27 cellular contexts compared by ENCODE assay signal in the genomic region with DNA sequence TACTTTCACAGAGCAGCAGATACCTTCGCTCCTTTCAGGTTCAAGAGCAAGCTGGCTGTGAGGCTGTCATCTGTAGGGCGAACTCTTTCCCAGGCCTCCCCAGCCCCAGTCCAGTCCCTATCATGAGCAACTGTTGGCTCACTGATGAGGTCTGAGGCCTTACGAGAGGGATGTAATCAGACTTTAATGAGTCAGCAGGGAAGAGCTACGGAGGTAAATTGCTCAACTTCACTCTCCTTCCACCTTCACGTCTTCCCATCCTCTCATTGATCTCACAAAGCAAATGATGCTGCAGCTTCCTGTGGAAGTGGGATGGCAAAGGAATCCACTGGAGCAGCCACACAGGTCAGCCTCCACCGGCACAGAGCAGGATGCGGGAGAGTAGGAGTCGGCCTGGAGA.
DNase-seq lines count a peak whose midpoint lies in the region; ATAC-seq and TF ChIP-seq lines count a peak whose summit lies in the region.
"Had no signal": no experiment of that assay in that cellular context is flagged by ENCODE, and none has a peak within 500 bp of the region (broad histone marks: within the 10 kb centered on the region; RNA-seq: fewer than 3 reads in every experiment).

No MANE protein-coding gene starts in this region.

- H3K27ac ChIP-seq in breast epithelium (no peak overlapping the region), brain microvascular endothelial cell (no peak overlapping the region)
- H3K27ac ChIP-seq: BLaER1 treated with 17β-estradiol and CSF1 and Interleukin-3, amounts not matched to agents 10 nM and 100 nM; KMS-11; SJSA1; transverse colon; VCaP had no signal

- no peak for ATAC-seq in WTC11
- no peak for ATAC-seq in HG02981 (IDR thresholded peaks at IDR 0.05; ENCODE audit: unreplicated experiment)
- ATAC-seq: left cardiac atrium, natural killer cell had no signal

- H3K27me3 ChIP-seq in breast epithelium: no peaks in the 10 kb centered on the region
- no peaks in the 10 kb centered on the region for H3K27me3 ChIP-seq in brain microvascular endothelial cell (replicated peaks)
- H3K27me3 ChIP-seq: BLaER1 treated with 17β-estradiol and CSF1 and Interleukin-3, amounts not matched to agents 10 nM and 100 nM; SJSA1 had no signal

- H3K4me3 ChIP-seq in breast epithelium (no peak overlapping the region), fibroblast of the aortic adventitia (ENCODE audit: low read depth, low read length) (no peak overlapping the region), brain microvascular endothelial cell (ENCODE audit: low read depth, low read length) (no peak overlapping the region)
- H3K4me3 ChIP-seq: BLaER1 treated with 17β-estradiol and CSF1 and Interleukin-3, amounts not matched to agents 10 nM and 100 nM; SJSA1; transverse colon had no signal

- H3K36me3 ChIP-seq in breast epithelium (no peaks in the 10 kb centered on the region), brain microvascular endothelial cell (replicated peaks) (no peaks in the 10 kb centered on the region)
- H3K36me3 ChIP-seq: BLaER1 treated with 17β-estradiol and CSF1 and Interleukin-3, amounts not matched to agents 10 nM and 100 nM; SJSA1; transverse colon had no signal

- in situ Hi-C loops in brain microvascular endothelial cell (cut with HindIII; ENCODE audit: low pct_ligation_motif_present, low sequenced_read_pairs) (no loop called here), GM13976 (cut with MboI; ENCODE audit: low sequenced_read_pairs, unreplicated experiment) (no loop called here)

- H3K36me3 Mint-ChIP-seq in MCF 10A (ENCODE audit: insufficient read depth, unreplicated experiment) (no peaks in the 10 kb centered on the region), WTC11 (no peaks in the 10 kb centered on the region)
- H3K36me3 Mint-ChIP-seq: natural killer cell had no signal

- intact Hi-C loops in MCF 10A (cut with micrococcal nuclease) (no loop called here), breast epithelium (cut with DNase I; ENCODE audit: low total_unique reads) (no loop called here)

- H3K4me1 Mint-ChIP-seq in MCF 10A (ENCODE audit: insufficient read depth, unreplicated experiment): no peaks in the 10 kb centered on the region
- peaks cover 12% of the 10 kb centered on the region for H3K4me1 Mint-ChIP-seq in WTC11
- H3K4me1 Mint-ChIP-seq: natural killer cell had no signal

- H3K4me3 Mint-ChIP-seq in MCF 10A (ENCODE audit: unreplicated experiment) (no peak overlapping the region), WTC11 (no peak overlapping the region)
- H3K4me3 Mint-ChIP-seq: H9; natural killer cell; stimulated activated naive CD8-positive, alpha-beta T cell treated with anti-CD3 and anti-CD28 coated beads, Interleukin-15, Interleukin-2, amounts not matched to agents 100 ng/mL and 50 ng/mL, for 24 hours; T-helper 1 cell treated with Interleukin-12 subunit alpha and Interleukin-12 subunit beta and Interleukin-4 antibody, amounts not matched to agents 30 μg/mL and 1 μg/mL, for 36 hours had no signal

- CTCF ChIA-PET in MCF 10A (lab: Yijun Ruan, JAX): interaction anchor here (0.5 to 0.9 kb wide), 2 partner anchors 39 to 348 kb away, joined by 3 to 4 read pairs; no protein-coding TSS in a partner anchor
- CTCF ChIA-PET in WTC11 (lab: Charles Lee): no interaction called here

- TF ChIP-seq CTCF in MCF 10A (IDR thresholded peaks at IDR 0.05; ENCODE audit: unreplicated experiment) (no peak), breast epithelium (IDR thresholded peaks at IDR 0.05) (no peak), WTC11 (IDR thresholded peaks at IDR 0.05) (no peak), fibroblast of the aortic adventitia (IDR thresholded peaks at IDR 0.05; ENCODE audit: insufficient read depth, low read length) (no peak), brain microvascular endothelial cell (IDR thresholded peaks at IDR 0.05; ENCODE audit: low read depth, low read length, missing control alignments) (no peak), GM13976 (IDR thresholded peaks at IDR 0.05; ENCODE audit: borderline replicate concordance, control extremely low read depth, extremely low read depth, insufficient read depth, missing control alignments) (no peak)

- H3K27me3 Mint-ChIP-seq in MCF 10A (ENCODE audit: insufficient read depth, unreplicated experiment): no peaks in the 10 kb centered on the region
- H3K27me3 Mint-ChIP-seq in WTC11 (ENCODE audit: low read depth): peaks cover 14% of the 10 kb centered on the region

- no TSS peak for BruUV-seq in MCF 10A (replicated peaks; lab: Mats Ljungman, UMichigan)

- POLR2A ChIA-PET in MCF 10A (lab: Yijun Ruan, JAX): interaction anchor here (0.6 to 1.1 kb wide), 2 partner anchors 40 to 110 kb away, joined by 3 read pairs; no protein-coding TSS in a partner anchor
- POLR2A ChIA-PET in WTC11 (lab: Charles Lee): no interaction called here

- no peaks in the 10 kb centered on the region for H3K9me3 Mint-ChIP-seq in MCF 10A (ENCODE audit: unreplicated experiment)
- 0 out of 2 replicates have a peak, but pooled peaks cover 3% of the 10 kb centered on the region for H3K9me3 Mint-ChIP-seq in WTC11
- H3K9me3 Mint-ChIP-seq: H9; natural killer cell; stimulated activated naive CD8-positive, alpha-beta T cell treated with anti-CD3 and anti-CD28 coated beads, Interleukin-15, Interleukin-2, amounts not matched to agents 100 ng/mL and 50 ng/mL, for 24 hours; T-helper 1 cell treated with Interleukin-12 subunit alpha and Interleukin-12 subunit beta and Interleukin-4 antibody, amounts not matched to agents 30 μg/mL and 1 μg/mL, for 36 hours had no signal

- H3K27ac Mint-ChIP-seq in MCF 10A (ENCODE audit: low read depth, unreplicated experiment) (no peak overlapping the region), WTC11 (peak overlapping the region; percentile 62; the same call in 1 of the 2 replicates)
- H3K27ac Mint-ChIP-seq: H9; natural killer cell; stimulated activated naive CD8-positive, alpha-beta T cell treated with anti-CD3 and anti-CD28 coated beads, Interleukin-15, Interleukin-2, amounts not matched to agents 100 ng/mL and 50 ng/mL, for 24 hours; T-helper 1 cell treated with Interleukin-12 subunit alpha and Interleukin-12 subunit beta and Interleukin-4 antibody, amounts not matched to agents 30 μg/mL and 1 μg/mL, for 36 hours had no signal

- DNase-seq in MCF 10A (ENCODE audit: unreplicated experiment): peak; percentile 68
- no peak for DNase-seq in breast epithelium (ENCODE audit: low spot score in 2 of 2)
- DNase-seq in WTC11 (ENCODE audit: low spot score): no peak
- DNase-seq in fibroblast of the aortic adventitia (ENCODE audit: low read depth): peak; percentile 12
- DNase-seq in brain microvascular endothelial cell: no peak
- no peak for DNase-seq in NCI-H446 (lab: John Stamatoyannopoulos, UW)
- DNase-seq in GM13976 (ENCODE audit: low spot score): no peak
- DNase-seq: 8988T; activated CD4-positive, alpha-beta T cell treated with anti-CD3 and anti-CD28 coated beads, Interleukin-2, amount 50 U/mL, for 4 hours; activated T-cell treated with anti-CD3 and anti-CD28 coated beads for 4 hours; amniotic stem cell; H9; left cardiac atrium; natural killer cell; NCI-H1105 treated with DMSO at 0.1 percent for 48 hours; NCI-H2081 treated with DMSO at 0.1 percent for 48 hours; NCI-H526 treated with DMSO at 0.1 percent for 48 hours; OCI-M1; stimulated activated CD4-positive, alpha-beta T cell treated with anti-CD3 and anti-CD28 coated beads, Interleukin-2, amount 100 ng/mL, for 24 hours; transverse colon had no signal

- no peak for TF ChIP-seq POLR2A in breast epithelium (IDR thresholded peaks at IDR 0.05)

- no peaks in the 10 kb centered on the region for H3K4me1 ChIP-seq in breast epithelium
- H3K4me1 ChIP-seq: BLaER1 treated with 17β-estradiol and CSF1 and Interleukin-3, amounts not matched to agents 10 nM and 100 nM; SJSA1; transverse colon had no signal

- no peaks in the 10 kb centered on the region for H3K9me3 ChIP-seq in breast epithelium
- H3K9me3 ChIP-seq: BLaER1 treated with 17β-estradiol and CSF1 and Interleukin-3, amounts not matched to agents 10 nM and 100 nM; SJSA1; transverse colon had no signal

TF ChIP-seq in WTC11, 78 proteins besides CTCF, POLR2A, EP300 and RAD21 (continues in another document):
- TF ChIP-seq NFATC4 (CRISPR knock-in tag; IDR thresholded peaks at IDR 0.05) (no peak), CDX4 (CRISPR knock-in tag; IDR thresholded peaks at IDR 0.05; ENCODE audit: borderline replicate concordance) (no peak)
- TF ChIP-seq, protein P1, sequence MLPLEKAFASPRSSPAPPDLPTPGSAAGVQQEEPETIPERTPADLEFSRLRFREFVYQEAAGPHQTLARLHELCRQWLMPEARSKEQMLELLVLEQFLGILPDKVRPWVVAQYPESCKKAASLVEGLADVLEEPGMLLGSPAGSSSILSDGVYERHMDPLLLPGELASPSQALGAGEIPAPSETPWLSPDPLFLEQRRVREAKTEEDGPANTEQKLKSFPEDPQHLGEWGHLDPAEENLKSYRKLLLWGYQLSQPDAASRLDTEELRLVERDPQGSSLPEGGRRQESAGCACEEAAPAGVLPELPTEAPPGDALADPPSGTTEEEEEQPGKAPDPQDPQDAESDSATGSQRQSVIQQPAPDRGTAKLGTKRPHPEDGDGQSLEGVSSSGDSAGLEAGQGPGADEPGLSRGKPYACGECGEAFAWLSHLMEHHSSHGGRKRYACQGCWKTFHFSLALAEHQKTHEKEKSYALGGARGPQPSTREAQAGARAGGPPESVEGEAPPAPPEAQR (CRISPR knock-in tag; IDR thresholded peaks at IDR 0.05): no peak

Comparison
In these comparisons a context has a peak if more than half of its experiments do, and no peak if none do; other contexts are left out.
1. DNase-seq: peak in MCF 10A (single experiment) and fibroblast of the aortic adventitia (single experiment); none in breast epithelium (0 of 2), WTC11 (single experiment), brain microvascular endothelial cell (single experiment), NCI-H446 (0 of 2) and GM13976 (single experiment).